Comparison of ENCODE assay signal across 17 cellular contexts in the genomic region with DNA sequence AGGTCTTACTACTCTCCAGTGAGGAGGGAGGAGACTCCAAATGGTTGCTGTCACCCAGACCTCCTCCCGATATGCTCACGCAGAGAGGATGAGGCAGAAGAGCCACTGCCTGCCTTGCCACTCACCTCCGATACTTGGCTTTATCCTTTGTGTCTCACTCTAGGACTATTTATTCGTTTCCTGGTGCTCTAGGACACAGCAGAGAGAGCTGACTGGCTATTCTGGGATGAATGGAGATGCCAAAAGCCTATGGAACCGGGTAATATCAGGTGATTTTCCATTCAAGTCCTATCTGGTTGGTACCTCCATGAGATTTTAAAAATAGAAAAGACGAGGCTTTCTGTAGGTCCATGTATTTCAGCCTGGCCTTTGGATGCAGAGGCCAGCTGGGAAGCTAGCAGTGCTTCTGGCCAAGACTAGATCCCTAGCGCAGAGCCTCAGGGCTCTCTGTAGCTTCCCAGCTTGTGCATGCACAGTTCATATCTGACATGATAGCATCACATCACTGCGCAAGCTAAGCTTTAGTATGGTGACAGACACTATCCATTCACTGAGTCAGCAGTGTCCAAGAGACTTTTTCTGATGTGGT.
DNase-seq lines count a peak whose midpoint lies in the region; ATAC-seq and TF ChIP-seq lines count a peak whose summit lies in the region.
"Had no signal": no experiment of that assay in that cellular context is flagged by ENCODE, and none has a peak within 500 bp of the region (broad histone marks: within the 10 kb centered on the region; RNA-seq: fewer than 3 reads in every experiment).

No MANE protein-coding gene starts in this region.

- TF ChIP-seq CTCF in activated CD8-positive, alpha-beta T cell treated with anti-CD3 and anti-CD28 coated beads for 36 hours (IDR thresholded peaks at IDR 0.05): no peak

- no peak overlapping the region for H3K4me3 Mint-ChIP-seq in stimulated activated naive CD8-positive, alpha-beta T cell treated with anti-CD3 and anti-CD28 coated beads, Interleukin-15, amount 100 ng/mL, for 72 hours
- H3K4me3 Mint-ChIP-seq in activated CD8-positive, alpha-beta T cell treated with anti-CD3 and anti-CD28 coated beads for 36 hours: no peak overlapping the region
- H3K4me3 Mint-ChIP-seq: CD4-positive, alpha-beta memory T cell had no signal

- no peak overlapping the region for H3K27ac ChIP-seq in neuronal stem cell (replicated peaks; ENCODE audit: low read length)
- H3K27ac ChIP-seq: GM23248 had no signal

- H2AFZ ChIP-seq in neuronal stem cell (ENCODE audit: low read length): no peak overlapping the region
- H2AFZ ChIP-seq: GM23248 had no signal

- CTCF ChIA-PET in activated CD8-positive, alpha-beta T cell treated with anti-CD3 and anti-CD28 coated beads for 36 hours (lab: Charles Lee): no interaction called here

- H3K4ac ChIP-seq in neuronal stem cell (ENCODE audit: low read length): no peak overlapping the region

- DNase-seq in Right ventricle myocardium superior (no peak), cardiac septum (ENCODE audit: low spot score) (no peak), neuronal stem cell (ENCODE audit: low spot score) (no peak)
- DNase-seq in stimulated activated naive CD8-positive, alpha-beta T cell treated with anti-CD3 and anti-CD28 coated beads, Interleukin-15, amount 100 ng/mL, for 72 hours: no peak
- no peak for DNase-seq in stimulated activated naive CD8-positive, alpha-beta T cell treated with anti-CD3 and anti-CD28 coated beads, Interleukin-15, Interleukin-2, amounts not matched to agents 100 U/mL and 50 U/mL, for 24 hours
- no peak for DNase-seq in activated CD4-positive, alpha-beta T cell treated with anti-CD3 and anti-CD28 coated beads for 1 hour
- no peak for DNase-seq in activated CD8-positive, alpha-beta T cell treated with anti-CD3 and anti-CD28 coated beads for 36 hours
- DNase-seq: C1 segment of cervical spinal cord; Calu3; CD4-positive, alpha-beta memory T cell; COR-L47; DMS53; DMS79 treated with DMSO at 0.1 percent for 48 hours; GF-D8; GM23248; H7; HCEC 1CT had no signal

- no peaks in the 10 kb centered on the region for H3K36me3 ChIP-seq in neuronal stem cell (replicated peaks in 1 of 2; ENCODE audit: control insufficient read depth in 2 of 2, insufficient read depth in 2 of 2, low read length in 2 of 2)

- no peaks in the 10 kb centered on the region for H3K27me3 ChIP-seq in neuronal stem cell (ENCODE audit: control insufficient read depth in 3 of 3, insufficient read depth in 3 of 3, low read depth in 1 of 3, low read length in 3 of 3)

- no peaks in the 10 kb centered on the region for H3K79me1 ChIP-seq in neuronal stem cell (ENCODE audit: low read depth, low read length)

- no peaks in the 10 kb centered on the region for H3K9me3 Mint-ChIP-seq in stimulated activated naive CD8-positive, alpha-beta T cell treated with anti-CD3 and anti-CD28 coated beads, Interleukin-15, amount 100 ng/mL, for 72 hours
- H3K9me3 Mint-ChIP-seq in activated CD8-positive, alpha-beta T cell treated with anti-CD3 and anti-CD28 coated beads for 36 hours: no peaks in the 10 kb centered on the region
- H3K9me3 Mint-ChIP-seq: CD4-positive, alpha-beta memory T cell had no signal

- no peak overlapping the region for H3K4me2 ChIP-seq in neuronal stem cell (ENCODE audit: insufficient read depth, low read length, poor library complexity, severe bottlenecking)

- peaks cover 0 to 3% of the 10 kb centered on the region in 2 donors for H3K9me3 ChIP-seq in neuronal stem cell (replicated peaks in 1 of 2; ENCODE audit: control insufficient read depth in 2 of 2, insufficient read depth in 1 of 2, low read depth in 1 of 2, low read length in 2 of 2)

- intact Hi-C loops in Right ventricle myocardium superior (cut with DNase I): no loop called here
- intact Hi-C loops in cardiac septum (cut with DNase I): no loop called here
- intact Hi-C loops in activated CD8-positive, alpha-beta T cell treated with anti-CD3 and anti-CD28 coated beads for 36 hours (cut with micrococcal nuclease): loop anchor here (10.0 kb wide), 2 partner anchors 608 to 1252 kb away; no protein-coding TSS in a partner anchor

- ATAC-seq in Right ventricle myocardium superior (ENCODE audit: poor library complexity): peak; percentile 66
- ATAC-seq in stimulated activated naive CD8-positive, alpha-beta T cell treated with anti-CD3 and anti-CD28 coated beads, Interleukin-15, amount 100 ng/mL, for 72 hours: peak; percentile 7
- ATAC-seq in stimulated activated naive CD8-positive, alpha-beta T cell treated with anti-CD3 and anti-CD28 coated beads, Interleukin-15, Interleukin-2, amounts not matched to agents 100 U/mL and 50 U/mL, for 24 hours: no peak
- no peak for ATAC-seq in activated CD8-positive, alpha-beta T cell treated with anti-CD3 and anti-CD28 coated beads for 36 hours

- H4K91ac ChIP-seq in neuronal stem cell (ENCODE audit: low read depth, low read length, poor library complexity): no peak overlapping the region

- H3K9ac ChIP-seq in neuronal stem cell (ENCODE audit: low read depth, low read length, poor library complexity): no peak overlapping the region
- H3K9ac ChIP-seq: GM23248 had no signal

- no peak overlapping the region for H3K4me3 ChIP-seq in neuronal stem cell (ENCODE audit: low read length in 2 of 2)
- H3K4me3 ChIP-seq: GM23248 had no signal

- H3K18ac ChIP-seq in neuronal stem cell (ENCODE audit: low read length): peak overlapping the region; percentile 31

- H3K27me3 Mint-ChIP-seq in stimulated activated naive CD8-positive, alpha-beta T cell treated with anti-CD3 and anti-CD28 coated beads, Interleukin-15, amount 100 ng/mL, for 72 hours: no peaks in the 10 kb centered on the region
- H3K27me3 Mint-ChIP-seq in activated CD8-positive, alpha-beta T cell treated with anti-CD3 and anti-CD28 coated beads for 36 hours: no peaks in the 10 kb centered on the region

- H3K14ac ChIP-seq in neuronal stem cell (ENCODE audit: low read length): no peak overlapping the region

- POLR2A ChIA-PET in activated CD8-positive, alpha-beta T cell treated with anti-CD3 and anti-CD28 coated beads for 36 hours (lab: Charles Lee): no interaction called here

- H4K8ac ChIP-seq in neuronal stem cell (ENCODE audit: low read depth, low read length): no peak overlapping the region

- H2BK120ac ChIP-seq in neuronal stem cell (ENCODE audit: low read depth, low read length): no peak overlapping the region

- H2BK15ac ChIP-seq in neuronal stem cell (ENCODE audit: low read length): no peak overlapping the region

- no peak overlapping the region for H2BK5ac ChIP-seq in neuronal stem cell (ENCODE audit: low read length)

- WGBS in neuronal stem cell (ENCODE audit: extremely low coverage in 2 of 2, insufficient read length in 2 of 2, insufficient replicate concordance in 1 of 2), 2 donors: no CpG with 5 or more reads among the region's 8 CpGs

- H3K4me1 Mint-ChIP-seq in stimulated activated naive CD8-positive, alpha-beta T cell treated with anti-CD3 and anti-CD28 coated beads, Interleukin-15, amount 100 ng/mL, for 72 hours: no peaks in the 10 kb centered on the region
- H3K4me1 Mint-ChIP-seq in activated CD8-positive, alpha-beta T cell treated with anti-CD3 and anti-CD28 coated beads for 36 hours (ENCODE audit: low read depth): no peaks in the 10 kb centered on the region
- H3K4me1 Mint-ChIP-seq: CD4-positive, alpha-beta memory T cell had no signal

- no peaks in the 10 kb centered on the region for H3K36me3 Mint-ChIP-seq in activated CD8-positive, alpha-beta T cell treated with anti-CD3 and anti-CD28 coated beads for 36 hours (ENCODE audit: low read depth)
- H3K36me3 Mint-ChIP-seq: CD4-positive, alpha-beta memory T cell had no signal

- H2BK12ac ChIP-seq in neuronal stem cell (ENCODE audit: low read length): no peak overlapping the region

- no peak overlapping the region for H3K27ac Mint-ChIP-seq in stimulated activated naive CD8-positive, alpha-beta T cell treated with anti-CD3 and anti-CD28 coated beads, Interleukin-15, amount 100 ng/mL, for 72 hours
- H3K27ac Mint-ChIP-seq in activated CD8-positive, alpha-beta T cell treated with anti-CD3 and anti-CD28 coated beads for 36 hours: no peak overlapping the region
- H3K27ac Mint-ChIP-seq: CD4-positive, alpha-beta memory T cell had no signal

- no peak overlapping the region for H3K23ac ChIP-seq in neuronal stem cell (ENCODE audit: low read depth, low read length, poor library complexity)

- H3K4me1 ChIP-seq in neuronal stem cell (ENCODE audit: control insufficient read depth in 2 of 2, insufficient read depth in 1 of 2, low read depth in 1 of 2, low read length in 2 of 2): no peaks in the 10 kb centered on the region

- peak overlapping the region; percentile 36 for H2AK5ac ChIP-seq in neuronal stem cell (ENCODE audit: low read depth, low read length)

Comparison
In these comparisons a context has a peak if more than half of its experiments do, and no peak if none do; other contexts are left out.
1. ATAC-seq: peak in Right ventricle myocardium superior (single experiment) and stimulated activated naive CD8-positive, alpha-beta T cell treated with anti-CD3 and anti-CD28 coated beads, Interleukin-15, amount 100 ng/mL, for 72 hours (single experiment); none in stimulated activated naive CD8-positive, alpha-beta T cell treated with anti-CD3 and anti-CD28 coated beads, Interleukin-15, Interleukin-2, amounts not matched to agents 100 U/mL and 50 U/mL, for 24 hours (single experiment) and activated CD8-positive, alpha-beta T cell treated with anti-CD3 and anti-CD28 coated beads for 36 hours (single experiment).